Comparison of ENCODE assay signal across 9 cellular contexts in the genomic region with DNA sequence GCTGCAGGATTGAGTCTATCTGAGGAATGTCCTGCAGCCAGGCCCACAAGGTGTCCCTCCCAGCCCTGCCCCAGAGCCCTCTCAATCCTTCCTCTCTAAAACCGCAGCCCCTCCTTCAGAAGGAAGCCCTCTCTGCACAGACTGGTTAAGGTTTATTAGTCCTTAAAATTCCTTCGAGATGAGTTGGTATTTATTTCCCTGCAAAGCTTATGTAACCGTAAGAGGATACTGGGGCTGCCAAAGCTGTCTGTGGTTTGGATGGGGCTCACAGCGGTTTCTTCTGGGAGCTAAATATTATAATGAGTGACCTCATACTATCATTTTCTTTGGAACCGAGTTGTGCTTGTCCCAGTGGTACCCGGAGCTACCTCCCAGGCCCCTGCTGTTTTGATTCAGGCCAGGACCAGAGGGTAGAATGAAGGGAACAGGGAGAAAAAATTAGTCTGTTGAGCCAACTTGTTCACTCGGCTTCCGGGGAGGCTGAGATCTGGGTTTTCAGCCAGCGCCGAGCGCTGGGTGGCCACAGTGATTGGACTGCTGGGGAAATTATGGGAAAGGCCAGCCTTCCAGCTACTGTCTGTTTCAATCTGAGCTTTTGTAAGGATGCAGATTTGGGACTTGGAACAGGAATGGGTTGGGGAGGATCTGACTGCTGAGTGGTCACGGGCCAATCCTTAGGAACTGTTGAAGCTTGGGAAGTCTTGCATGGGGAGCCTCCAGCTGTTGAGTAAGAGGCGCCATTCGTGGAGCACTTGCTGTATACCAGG.
DNase-seq lines count a peak whose midpoint lies in the region; ATAC-seq and TF ChIP-seq lines count a peak whose summit lies in the region.
"Had no signal": no experiment of that assay in that cellular context is flagged by ENCODE, and none has a peak within 500 bp of the region (broad histone marks: within the 10 kb centered on the region; RNA-seq: fewer than 3 reads in every experiment).

No MANE protein-coding gene starts in this region.

- peak overlapping the region; percentile 48 for H3K27ac Mint-ChIP-seq in mesothelial cell of epicardium
- no peak overlapping the region for H3K27ac Mint-ChIP-seq in natural killer cell

- no peaks in the 10 kb centered on the region for H3K9me3 ChIP-seq in A673 (ENCODE audit: low read depth, low read length, poor library complexity, severe bottlenecking)

- H3K4me1 ChIP-seq in A673 (ENCODE audit: insufficient read depth, low read length, poor library complexity, severe bottlenecking): peaks cover 13% of the 10 kb centered on the region

- no peaks in the 10 kb centered on the region for H3K27me3 Mint-ChIP-seq in mesothelial cell of epicardium (ENCODE audit: low read depth)
- peaks cover 0 to 6% of the 10 kb centered on the region in 2 donors for H3K27me3 Mint-ChIP-seq in natural killer cell (ENCODE audit: low read depth in 2 of 2)

- ATAC-seq in natural killer cell: no peak

- no peaks in the 10 kb centered on the region for H3K36me3 Mint-ChIP-seq in mesothelial cell of epicardium
- no peaks in the 10 kb centered on the region for H3K36me3 Mint-ChIP-seq in natural killer cell

- DNase-seq in A673 (ENCODE audit: low spot score): peak; percentile 87
- DNase-seq in LoVo (ENCODE audit: low spot score): peak; percentile 97
- DNase-seq in dedifferentiated amniotic fluid mesenchymal stem cell (ENCODE audit: extremely low spot score): peak; percentile 96
- no peak for DNase-seq in mesothelial cell of epicardium (ENCODE audit: low spot score in 2 of 2, unreplicated experiment in 2 of 2)
- DNase-seq in stimulated activated CD4-positive, alpha-beta T cell treated with anti-CD3 and anti-CD28 coated beads, Interleukin-4, amount 100 ng/mL, for 4 hours: no peak
- DNase-seq in NCI-H345 treated with DMSO at 0.1 percent for 48 hours (lab: John Stamatoyannopoulos, UW; ENCODE audit: unreplicated experiment): no peak
- no peak for DNase-seq in superior temporal gyrus (ENCODE audit: extremely low spot score)
- no peak for DNase-seq in natural killer cell
- DNase-seq: activated CD4-positive, CD25-positive, alpha-beta regulatory T cell treated with anti-CD3 and anti-CD28 coated beads, Interleukin-2, amount 50 U/mL, for 72 hours had no signal

- H3K27ac ChIP-seq in A673 (ENCODE audit: low read depth, low read length, poor library complexity, severe bottlenecking): no peak overlapping the region

- H3K9me3 Mint-ChIP-seq in mesothelial cell of epicardium (no peaks in the 10 kb centered on the region), natural killer cell (no peaks in the 10 kb centered on the region)

- intact Hi-C loops in A673 (cut with micrococcal nuclease; ENCODE audit: unreplicated experiment): no loop called here
- intact Hi-C loops in natural killer cell (cut with micrococcal nuclease): no loop called here

- no TSS peak for BruUV-seq in A673 (replicated peaks; lab: Mats Ljungman, UMichigan)

- CTCF ChIA-PET in A673 (lab: Charles Lee): no interaction called here

- no peak overlapping the region for H3K4me3 ChIP-seq in A673 (ENCODE audit: low read depth, low read length, poor library complexity, severe bottlenecking)

- H3K27me3 ChIP-seq in A673 (replicated peaks; ENCODE audit: insufficient read depth, low read depth, low read length, poor library complexity): no peaks in the 10 kb centered on the region

- TF ChIP-seq CTCF in A673 (conservative IDR thresholded peaks at IDR 0.05; ENCODE audit: low read depth, low read length): no peak
- TF ChIP-seq CTCF in mesothelial cell of epicardium (IDR thresholded peaks at IDR 0.05; ENCODE audit: unreplicated experiment): no peak
- TF ChIP-seq CTCF in natural killer cell (IDR thresholded peaks at IDR 0.05): no peak

- H3K4me3 Mint-ChIP-seq in mesothelial cell of epicardium: no peak overlapping the region
- H3K4me3 Mint-ChIP-seq in natural killer cell: no peak overlapping the region

- no peaks in the 10 kb centered on the region for H3K36me3 ChIP-seq in A673 (ENCODE audit: insufficient read depth, low read length, poor library complexity, severe bottlenecking)

- POLR2A ChIA-PET in A673 (lab: Charles Lee; ENCODE audit: low non-redundant PET): no interaction called here

- H3K4me1 Mint-ChIP-seq in mesothelial cell of epicardium: peaks cover 11% of the 10 kb centered on the region
- peaks cover 0 to 8% of the 10 kb centered on the region in 2 donors for H3K4me1 Mint-ChIP-seq in natural killer cell

Comparison
In these comparisons a context has a peak if more than half of its experiments do, and no peak if none do; other contexts are left out.
1. DNase-seq: peak in A673 (single experiment), LoVo (single experiment) and dedifferentiated amniotic fluid mesenchymal stem cell (single experiment); none in mesothelial cell of epicardium (0 of 2), stimulated activated CD4-positive, alpha-beta T cell treated with anti-CD3 and anti-CD28 coated beads, Interleukin-4, amount 100 ng/mL, for 4 hours (0 of 2), NCI-H345 treated with DMSO at 0.1 percent for 48 hours (single experiment), superior temporal gyrus (single experiment) and natural killer cell (single experiment).